In the genomic region with DNA sequence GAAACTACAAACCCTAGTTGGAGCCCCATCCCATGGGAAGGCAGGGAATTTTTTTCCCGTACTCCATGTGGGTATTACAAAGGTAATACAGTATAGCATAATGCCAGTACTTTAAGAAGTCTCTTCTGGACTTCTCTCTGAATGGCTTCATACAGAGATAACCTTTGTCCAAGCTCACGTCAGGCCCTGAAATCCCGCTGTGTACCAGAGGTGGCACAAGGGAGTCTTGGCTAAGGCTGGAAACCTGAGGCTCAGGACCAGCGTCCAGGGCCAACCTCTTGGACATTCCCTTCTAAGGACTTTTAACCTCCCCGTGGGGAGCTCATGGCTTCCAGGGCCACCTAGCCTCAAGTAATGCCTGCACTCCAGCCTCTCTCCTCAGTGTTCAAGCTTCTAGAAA, we compare ENCODE assay signal across 14 cellular contexts.
A peak's percentile ranks its signal among the peaks of the same experiment; 100 is the strongest.
DNase-seq lines count a peak whose midpoint lies in the region; ATAC-seq, FAIRE-seq and TF ChIP-seq lines count a peak whose summit lies in the region.
"Had no signal": no experiment of that assay in that cellular context is flagged by ENCODE, and none has a peak within 500 bp of the region (broad histone marks: within the 10 kb centered on the region; RNA-seq: fewer than 3 reads in every experiment).

No MANE protein-coding gene starts in this region.

- CTCF ChIA-PET in HEK293T (lab: Yijun Ruan, JAX): interaction anchor here (1.1 to 1.2 kb wide), 2 partner anchors 11 to 49 kb away, joined by 3 read pairs; no protein-coding TSS in a partner anchor

- FAIRE-seq in keratinocyte (lab: Jason Lieb, UNC): no peak
- FAIRE-seq: frontal cortex had no signal

- no peaks in the 10 kb centered on the region for H3K4me1 ChIP-seq in keratinocyte (ENCODE audit: control insufficient read depth, extremely low read depth, insufficient read depth, low read length)
- H3K4me1 ChIP-seq: upper lobe of right lung had no signal

- no peaks in the 10 kb centered on the region for H3K36me3 ChIP-seq in keratinocyte (ENCODE audit: control insufficient read depth in 2 of 2, extremely low read depth in 1 of 2, insufficient read depth in 2 of 2, low read length in 2 of 2)
- H3K36me3 ChIP-seq: upper lobe of right lung had no signal

- POLR2A ChIA-PET in HEK293T (lab: Yijun Ruan, JAX): no interaction called here

- no peak overlapping the region for H3K27ac Mint-ChIP-seq in natural killer cell treated with Interleukin-12 subunit alpha and Interleukin-12 subunit beta and Interleukin-15 and Interleukin-18, amount 100 ng/mL, for 72 hours
- H3K27ac Mint-ChIP-seq: activated T-helper 2 cell treated with anti-CD3 and anti-CD28 coated beads, Interferon-gamma antibody, Interleukin-2, Interleukin-4, amounts not matched to agents 10 μg/mL and 5 μg/mL and 100 μg/mL, durations not matched to agents 14 hours and 24 hours and 36 hours had no signal

- no peaks in the 10 kb centered on the region for H3K4me1 Mint-ChIP-seq in natural killer cell treated with Interleukin-12 subunit alpha and Interleukin-12 subunit beta and Interleukin-15 and Interleukin-18, amount 100 ng/mL, for 72 hours (ENCODE audit: low read depth in 2 of 2)
- H3K4me1 Mint-ChIP-seq: central memory CD8-positive, alpha-beta T cell had no signal

- H4K20me1 ChIP-seq in keratinocyte (ENCODE audit: control insufficient read depth, extremely low read depth, insufficient read depth, low read length): no peaks in the 10 kb centered on the region

- no peak overlapping the region for H2AFZ ChIP-seq in keratinocyte (ENCODE audit: control insufficient read depth, low read length)

- H3K79me2 ChIP-seq in keratinocyte (ENCODE audit: control insufficient read depth, insufficient read depth, low read length): no peaks in the 10 kb centered on the region

- no peak overlapping the region for H3K9ac ChIP-seq in keratinocyte (ENCODE audit: control insufficient read depth, extremely low read depth, insufficient read depth, low read length)

- H3K4me2 ChIP-seq in keratinocyte (ENCODE audit: control insufficient read depth, extremely low read depth, insufficient read depth, low read depth, low read length): no peak overlapping the region

- H3K4me3 ChIP-seq in keratinocyte (ENCODE audit: control insufficient read depth in 2 of 3, extremely low read depth in 1 of 3, insufficient read depth in 2 of 3, low read depth in 1 of 3, low read length in 3 of 3): no peak overlapping the region
- H3K4me3 ChIP-seq: upper lobe of right lung had no signal

- no peaks in the 10 kb centered on the region for H3K9me1 ChIP-seq in keratinocyte (ENCODE audit: control insufficient read depth, extremely low read depth, insufficient read depth, low read length)

- no peak overlapping the region for H3K4me3 Mint-ChIP-seq in natural killer cell treated with Interleukin-12 subunit alpha and Interleukin-12 subunit beta and Interleukin-15 and Interleukin-18, amount 100 ng/mL, for 72 hours
- H3K4me3 Mint-ChIP-seq: central memory CD8-positive, alpha-beta T cell had no signal

- no peaks in the 10 kb centered on the region for H3K9me3 ChIP-seq in keratinocyte (ENCODE audit: control insufficient read depth, low read depth, low read length)
- H3K9me3 ChIP-seq: upper lobe of right lung had no signal

- dilution Hi-C loops in keratinocyte (cut with MboI; ENCODE audit: extremely low pct_ligation_motif_present, low sequenced_read_pairs): no loop called here

- H3K27me3 Mint-ChIP-seq in natural killer cell treated with Interleukin-12 subunit alpha and Interleukin-12 subunit beta and Interleukin-15 and Interleukin-18, amount 100 ng/mL, for 72 hours: no peaks in the 10 kb centered on the region
- H3K27me3 Mint-ChIP-seq: central memory CD8-positive, alpha-beta T cell had no signal

- TF ChIP-seq CTCF in VCaP (conservative IDR thresholded peaks at IDR 0.05) (peak; percentile 30; the same call in 1 of the 2 replicates), keratinocyte (optimal IDR thresholded peaks at IDR 0.05 in 1 of 3, IDR thresholded peaks at IDR 0.05 in 1 of 3, conservative IDR thresholded peaks at IDR 0.05 in 1 of 3; ENCODE audit: extremely low read depth in 1 of 3, insufficient read depth in 2 of 3, low read length in 3 of 3) (peak in 2 of 3 experiments; percentile 10 to 31)

- H3K27me3 ChIP-seq in keratinocyte (ENCODE audit: control insufficient read depth, extremely low read depth, insufficient read depth, low read length): no peaks in the 10 kb centered on the region
- H3K27me3 ChIP-seq: upper lobe of right lung had no signal

- no peaks in the 10 kb centered on the region for H3K36me3 Mint-ChIP-seq in natural killer cell treated with Interleukin-12 subunit alpha and Interleukin-12 subunit beta and Interleukin-15 and Interleukin-18, amount 100 ng/mL, for 72 hours

- no peak overlapping the region for H3K27ac ChIP-seq in VCaP
- no peak overlapping the region for H3K27ac ChIP-seq in keratinocyte (ENCODE audit: control insufficient read depth, insufficient read depth, low read length)
- H3K27ac ChIP-seq: upper lobe of right lung had no signal

- H3K9me3 Mint-ChIP-seq in natural killer cell treated with Interleukin-12 subunit alpha and Interleukin-12 subunit beta and Interleukin-15 and Interleukin-18, amount 100 ng/mL, for 72 hours: peaks cover 5% of the 10 kb centered on the region
- H3K9me3 Mint-ChIP-seq: activated T-helper 2 cell treated with anti-CD3 and anti-CD28 coated beads, Interferon-gamma antibody, Interleukin-2, Interleukin-4, amounts not matched to agents 10 μg/mL and 5 μg/mL and 100 μg/mL, durations not matched to agents 14 hours and 24 hours and 36 hours had no signal

- no peak for ATAC-seq in natural killer cell treated with Interleukin-12 subunit alpha and Interleukin-12 subunit beta and Interleukin-15 and Interleukin-18, amount 100 ng/mL, for 72 hours
- ATAC-seq: sciatic nerve, upper lobe of right lung had no signal

- DNase-seq in COLO829 (ENCODE audit: low spot score): peak; percentile 35
- peak; percentile 59 for DNase-seq in HEK293T (ENCODE audit: extremely low spot score)
- no peak for DNase-seq in keratinocyte (ENCODE audit: low read depth, low spot score)
- DNase-seq in activated CD4-positive, CD25-positive, alpha-beta regulatory T cell (lab: John Stamatoyannopoulos, UW): no peak
- no peak for DNase-seq in Ammon's horn (ENCODE audit: low spot score)
- DNase-seq in stimulated activated CD4-positive, alpha-beta T cell treated with anti-CD3 and anti-CD28 coated beads, Interleukin-4, amount 100 ng/mL, for 24 hours: no peak
- no peak for DNase-seq in natural killer cell treated with Interleukin-12 subunit alpha and Interleukin-12 subunit beta and Interleukin-15 and Interleukin-18, amount 100 ng/mL, for 72 hours (ENCODE audit: low spot score)
- DNase-seq: NCI-H1417 treated with DMSO at 0.1 percent for 48 hours, upper lobe of right lung had no signal

TF ChIP-seq in HEK293T, 16 proteins besides CTCF, POLR2A, EP300 and RAD21:
- TF ChIP-seq SP1 (IDR thresholded peaks at IDR 0.05) (no peak), FOXK2 (IDR thresholded peaks at IDR 0.05) (no peak), CTBP1 (IDR thresholded peaks at IDR 0.05; ENCODE audit: borderline replicate concordance) (no peak), ZNF384 (IDR thresholded peaks at IDR 0.05) (no peak), ARNT (IDR thresholded peaks at IDR 0.05) (no peak), NFRKB (IDR thresholded peaks at IDR 0.05) (no peak), ELF4 (IDR thresholded peaks at IDR 0.05) (no peak), LEF1 (IDR thresholded peaks at IDR 0.05; ENCODE audit: borderline replicate concordance) (no peak), HDGF (IDR thresholded peaks at IDR 0.05; ENCODE audit: borderline replicate concordance) (no peak), L3MBTL2 (conservative IDR thresholded peaks at IDR 0.05) (no peak), SUZ12 (IDR thresholded peaks at IDR 0.05) (no peak), FOXM1 (IDR thresholded peaks at IDR 0.05; ENCODE audit: borderline replicate concordance) (no peak), FOXA1 (IDR thresholded peaks at IDR 0.05) (no peak)
- TF ChIP-seq, protein P1, sequence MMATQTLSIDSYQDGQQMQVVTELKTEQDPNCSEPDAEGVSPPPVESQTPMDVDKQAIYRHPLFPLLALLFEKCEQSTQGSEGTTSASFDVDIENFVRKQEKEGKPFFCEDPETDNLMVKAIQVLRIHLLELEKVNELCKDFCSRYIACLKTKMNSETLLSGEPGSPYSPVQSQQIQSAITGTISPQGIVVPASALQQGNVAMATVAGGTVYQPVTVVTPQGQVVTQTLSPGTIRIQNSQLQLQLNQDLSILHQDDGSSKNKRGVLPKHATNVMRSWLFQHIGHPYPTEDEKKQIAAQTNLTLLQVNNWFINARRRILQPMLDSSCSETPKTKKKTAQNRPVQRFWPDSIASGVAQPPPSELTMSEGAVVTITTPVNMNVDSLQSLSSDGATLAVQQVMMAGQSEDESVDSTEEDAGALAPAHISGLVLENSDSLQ (IDR thresholded peaks at IDR 0.05): no peak

Comparison
In these comparisons a context has a peak if more than half of its experiments do, and no peak if none do; other contexts are left out.
1. DNase-seq: peak in COLO829 (single experiment) and HEK293T (single experiment); none in keratinocyte (single experiment), activated CD4-positive, CD25-positive, alpha-beta regulatory T cell (0 of 4), Ammon's horn (single experiment), stimulated activated CD4-positive, alpha-beta T cell treated with anti-CD3 and anti-CD28 coated beads, Interleukin-4, amount 100 ng/mL, for 24 hours (single experiment) and natural killer cell treated with Interleukin-12 subunit alpha and Interleukin-12 subunit beta and Interleukin-15 and Interleukin-18, amount 100 ng/mL, for 72 hours (single experiment).